Comparison of ENCODE assay signal across 17 cellular contexts in the genomic region with DNA sequence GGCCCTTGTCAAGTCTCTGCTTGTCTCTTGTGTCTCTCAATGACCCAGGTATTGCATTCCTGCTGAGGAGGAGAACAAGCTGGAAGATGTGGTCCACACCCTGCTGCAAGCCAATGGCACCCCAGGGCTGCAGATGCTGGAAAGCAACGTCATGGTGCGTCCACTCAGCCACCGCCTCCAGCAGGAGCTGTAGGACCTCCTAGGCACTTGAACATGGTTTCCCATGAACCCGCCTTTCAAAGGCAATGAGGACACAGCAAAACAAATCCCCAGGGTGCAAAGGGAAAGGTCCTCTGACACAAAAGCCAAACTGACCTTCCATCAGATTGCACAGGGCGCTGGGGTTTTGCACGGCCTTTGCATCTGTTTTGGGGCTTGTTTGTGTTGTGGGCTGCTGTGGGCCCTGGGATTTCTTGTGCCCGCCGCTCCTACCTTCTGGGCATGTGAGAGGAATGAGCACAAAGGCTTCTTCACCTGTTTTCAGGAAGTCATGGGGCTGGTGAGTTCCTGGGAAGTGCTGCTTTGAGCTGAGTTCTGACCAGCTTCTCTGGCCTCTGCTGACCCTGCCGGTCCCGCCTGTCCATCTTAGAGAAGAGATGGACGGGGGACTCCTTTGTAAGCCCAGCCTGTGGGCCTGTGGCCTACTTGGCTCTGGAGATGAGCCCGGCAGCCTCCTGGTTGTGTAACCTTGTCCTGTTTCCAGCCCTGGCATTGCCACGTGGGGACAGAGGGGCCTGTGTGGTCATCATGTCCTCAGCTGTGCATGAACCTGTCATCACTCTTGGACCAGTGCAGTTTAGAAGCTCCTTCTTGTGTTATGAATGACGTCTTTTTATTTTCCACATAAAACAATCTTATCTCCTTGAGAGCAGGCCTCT.
DNase-seq lines count a peak whose midpoint lies in the region; ATAC-seq and TF ChIP-seq lines count a peak whose summit lies in the region.
"Had no signal": no experiment of that assay in that cellular context is flagged by ENCODE, and none has a peak within 500 bp of the region (broad histone marks: within the 10 kb centered on the region; RNA-seq: fewer than 3 reads in every experiment).

No MANE protein-coding gene starts in this region.

- H3K27me3 ChIP-seq in CD4-positive, CD25-positive, alpha-beta regulatory T cell (ENCODE audit: control insufficient read depth, insufficient read depth, low read length) = no peaks in the 10 kb centered on the region
- H3K27me3 ChIP-seq in heart left ventricle (no peaks in the 10 kb centered on the region), colonic mucosa (no peaks in the 10 kb centered on the region)
- H3K27me3 ChIP-seq: suprapubic skin had no signal

- H3K9ac ChIP-seq in colonic mucosa (ENCODE audit: low read depth in 2 of 2, low read length in 2 of 2) = no peak overlapping the region

- no peaks in the 10 kb centered on the region for H3K9me3 Mint-ChIP-seq in CD4-positive, CD25-positive, alpha-beta regulatory T cell
- H3K9me3 Mint-ChIP-seq in activated CD8-positive, alpha-beta T cell treated with anti-CD3 and anti-CD28 coated beads for 36 hours = no peaks in the 10 kb centered on the region
- H3K9me3 Mint-ChIP-seq in nephron progenitor cell = no peaks in the 10 kb centered on the region
- H3K9me3 Mint-ChIP-seq: HFFc6 had no signal

- H3K4me1 Mint-ChIP-seq in CD4-positive, CD25-positive, alpha-beta regulatory T cell = no peaks in the 10 kb centered on the region
- no peaks in the 10 kb centered on the region for H3K4me1 Mint-ChIP-seq in activated CD8-positive, alpha-beta T cell treated with anti-CD3 and anti-CD28 coated beads for 36 hours (ENCODE audit: low read depth)
- peaks cover 61% of the 10 kb centered on the region for H3K4me1 Mint-ChIP-seq in nephron progenitor cell

- H3K36me3 ChIP-seq in CD4-positive, CD25-positive, alpha-beta regulatory T cell (ENCODE audit: control insufficient read depth, insufficient read depth, low read length) = peaks cover 73% of the 10 kb centered on the region
- H3K36me3 ChIP-seq in heart left ventricle = peaks cover 0 to 92% (median 62%) of the 10 kb centered on the region in 9 donors
- H3K36me3 ChIP-seq in colonic mucosa = no peaks in the 10 kb centered on the region

- TF ChIP-seq POLR2A in heart left ventricle (IDR thresholded peaks at IDR 0.05) = peak in 1 of 2 donors; percentile 8

- no peaks in the 10 kb centered on the region for H3K4me1 ChIP-seq in CD4-positive, CD25-positive, alpha-beta regulatory T cell (ENCODE audit: control insufficient read depth, insufficient read depth, low read length, poor library complexity, severe bottlenecking)
- peaks cover 0 to 49% (median 7%) of the 10 kb centered on the region in 12 donors for H3K4me1 ChIP-seq in heart left ventricle
- H3K4me1 ChIP-seq in colonic mucosa = no peaks in the 10 kb centered on the region

- no peak for ATAC-seq in CD4-positive, CD25-positive, alpha-beta regulatory T cell (ENCODE audit: low read depth in 2 of 2)
- ATAC-seq in activated CD8-positive, alpha-beta T cell treated with anti-CD3 and anti-CD28 coated beads for 36 hours = no peak
- peak; percentile 87 to 91 (median 89) for ATAC-seq in heart left ventricle
- ATAC-seq in HG02970 (IDR thresholded peaks at IDR 0.05; ENCODE audit: low FRiP score, unreplicated experiment) = no peak
- no peak for ATAC-seq in HG02678 (IDR thresholded peaks at IDR 0.05; ENCODE audit: unreplicated experiment)

- POLR2A ChIA-PET in activated CD8-positive, alpha-beta T cell treated with anti-CD3 and anti-CD28 coated beads for 36 hours (lab: Charles Lee) = no interaction called here

- DNase-seq in CD4-positive, CD25-positive, alpha-beta regulatory T cell = no peak
- no peak for DNase-seq in activated CD8-positive, alpha-beta T cell treated with anti-CD3 and anti-CD28 coated beads for 36 hours
- peak; percentile 55 to 92 (median 79) for DNase-seq in heart left ventricle
- no peak for DNase-seq in nephron progenitor cell
- DNase-seq in NCI-H1694 treated with DMSO at 0.1 percent for 48 hours (lab: John Stamatoyannopoulos, UW) = no peak
- no peak for DNase-seq in colonic mucosa
- DNase-seq: activated CD4-positive, alpha-beta T cell treated with anti-CD3 and anti-CD28 coated beads for 1 hour; activated T-cell treated with anti-CD3 and anti-CD28 coated beads for 4 hours; AML-193; cortex of kidney; HFFc6; KBM-7; NCI-H1048; NK-92 treated with Interleukin-12 subunit alpha and Interleukin-12 subunit beta, amount 100 ng/mL, for 24 hours had no signal

- CTCF ChIA-PET in activated CD8-positive, alpha-beta T cell treated with anti-CD3 and anti-CD28 coated beads for 36 hours (lab: Charles Lee) = no interaction called here

- no peak for TF ChIP-seq CTCF in activated CD8-positive, alpha-beta T cell treated with anti-CD3 and anti-CD28 coated beads for 36 hours (IDR thresholded peaks at IDR 0.05)
- TF ChIP-seq CTCF in heart left ventricle (IDR thresholded peaks at IDR 0.05) (no peak), nephron progenitor cell (IDR thresholded peaks at IDR 0.05) (no peak), colonic mucosa (IDR thresholded peaks at IDR 0.05) (no peak)

- H3K27ac ChIP-seq in CD4-positive, CD25-positive, alpha-beta regulatory T cell (ENCODE audit: insufficient read depth, low read length, poor library complexity, severe bottlenecking) = no peak overlapping the region
- H3K27ac ChIP-seq in heart left ventricle (peak overlapping the region in 10 of 12 donors; percentile 28 to 91 (median 76)), colonic mucosa (no peak overlapping the region)
- H3K27ac ChIP-seq: suprapubic skin had no signal

- no peak overlapping the region for H3K4me3 Mint-ChIP-seq in CD4-positive, CD25-positive, alpha-beta regulatory T cell
- no peak overlapping the region for H3K4me3 Mint-ChIP-seq in activated CD8-positive, alpha-beta T cell treated with anti-CD3 and anti-CD28 coated beads for 36 hours
- H3K4me3 Mint-ChIP-seq in nephron progenitor cell = no peak overlapping the region
- H3K4me3 Mint-ChIP-seq: HFFc6 had no signal

- H3K4me3 ChIP-seq in CD4-positive, CD25-positive, alpha-beta regulatory T cell (ENCODE audit: low read depth, low read length) = no peak overlapping the region
- H3K4me3 ChIP-seq in heart left ventricle = no peak overlapping the region
- H3K4me3 ChIP-seq in colonic mucosa = no peak overlapping the region
- H3K4me3 ChIP-seq: suprapubic skin had no signal

- no peaks in the 10 kb centered on the region for H3K27me3 Mint-ChIP-seq in CD4-positive, CD25-positive, alpha-beta regulatory T cell
- H3K27me3 Mint-ChIP-seq in activated CD8-positive, alpha-beta T cell treated with anti-CD3 and anti-CD28 coated beads for 36 hours = no peaks in the 10 kb centered on the region
- H3K27me3 Mint-ChIP-seq in nephron progenitor cell (ENCODE audit: low read depth, poor library complexity) = no peaks in the 10 kb centered on the region

- H3K36me3 Mint-ChIP-seq in CD4-positive, CD25-positive, alpha-beta regulatory T cell = peaks cover 50% of the 10 kb centered on the region
- peaks cover 52% of the 10 kb centered on the region for H3K36me3 Mint-ChIP-seq in activated CD8-positive, alpha-beta T cell treated with anti-CD3 and anti-CD28 coated beads for 36 hours (ENCODE audit: low read depth)
- peaks cover 75% of the 10 kb centered on the region for H3K36me3 Mint-ChIP-seq in nephron progenitor cell (ENCODE audit: low read depth)

- 67 to 81% (median 76%) methylated on average over 12 to 14 of the region's 14 CpGs for WGBS in heart left ventricle, 4 donors

- H3K27ac Mint-ChIP-seq in CD4-positive, CD25-positive, alpha-beta regulatory T cell = peak overlapping the region in 2 of 3 donors; percentile 67 to 79
- peak overlapping the region; percentile 34 for H3K27ac Mint-ChIP-seq in activated CD8-positive, alpha-beta T cell treated with anti-CD3 and anti-CD28 coated beads for 36 hours
- H3K27ac Mint-ChIP-seq in nephron progenitor cell = peak overlapping the region; percentile 80
- H3K27ac Mint-ChIP-seq: HFFc6 had no signal

- H3K9me3 ChIP-seq in CD4-positive, CD25-positive, alpha-beta regulatory T cell (ENCODE audit: control insufficient read depth in 2 of 2, low read length in 2 of 2) = no peaks in the 10 kb centered on the region
- no peaks in the 10 kb centered on the region for H3K9me3 ChIP-seq in heart left ventricle
- no peaks in the 10 kb centered on the region for H3K9me3 ChIP-seq in colonic mucosa
- H3K9me3 ChIP-seq: suprapubic skin had no signal

- intact Hi-C loops in activated CD8-positive, alpha-beta T cell treated with anti-CD3 and anti-CD28 coated beads for 36 hours (cut with micrococcal nuclease) = no loop called here
- intact Hi-C loops in heart left ventricle (cut with DNase I) (loop anchor here in 1 of 10 donors (5.0 kb wide), 1 partner anchor 111 kb away; no protein-coding TSS in a partner anchor), colonic mucosa (cut with DNase I) (no loop called here)

Comparison
In these comparisons a context has a peak if more than half of its experiments do, and no peak if none do; other contexts are left out.
1. ATAC-seq: peak in heart left ventricle (4 of 4); none in CD4-positive, CD25-positive, alpha-beta regulatory T cell (0 of 2), activated CD8-positive, alpha-beta T cell treated with anti-CD3 and anti-CD28 coated beads for 36 hours (single experiment), HG02970 (single experiment) and HG02678 (single experiment).
2. DNase-seq: peak in heart left ventricle (5 of 5); none in CD4-positive, CD25-positive, alpha-beta regulatory T cell (0 of 3), activated CD8-positive, alpha-beta T cell treated with anti-CD3 and anti-CD28 coated beads for 36 hours (single experiment), nephron progenitor cell (single experiment), NCI-H1694 treated with DMSO at 0.1 percent for 48 hours (single experiment) and colonic mucosa (single experiment).
3. H3K27ac ChIP-seq: peak in heart left ventricle (10 of 12); none in CD4-positive, CD25-positive, alpha-beta regulatory T cell (single experiment) and colonic mucosa (single experiment).
4. Peak in every context shown above with its lines, with median percentiles within 50 percentile points of each other: H3K27ac Mint-ChIP-seq.